Comparison of ENCODE assay signal across 24 cellular contexts in genomic region chr3:87206635-87207034, GRCh38.
"Had no signal": no experiment of that assay in that cellular context is flagged by ENCODE, and none has a peak within 500 bp of the region (broad histone marks: within the 10 kb centered on the region; RNA-seq: fewer than 3 reads in every experiment).

No MANE protein-coding gene starts in this region.

- H3K27me3 ChIP-seq: cardiac muscle cell, gastrocnemius medialis, sigmoid colon, upper lobe of right lung had no signal

- H3K4me3 ChIP-seq: cardiac muscle cell, gastrocnemius medialis, sigmoid colon, spleen, thoracic aorta, upper lobe of right lung had no signal

- H3K36me3 ChIP-seq: cardiac muscle cell, gastrocnemius medialis, sigmoid colon, spleen, thoracic aorta, upper lobe of right lung had no signal

- H3K36me3 Mint-ChIP-seq: activated CD4-positive, alpha-beta memory T cell treated with anti-CD3 and anti-CD28 coated beads for 36 hours; activated naive CD4-positive, alpha-beta T cell treated with anti-CD3 and anti-CD28 coated beads, Interleukin-2, amount 10 ng/mL, durations not matched to agents 7 days and 5 days; memory B cell had no signal

- DNase-seq: activated CD4-positive, alpha-beta memory T cell treated with anti-CD3 and anti-CD28 coated beads for 36 hours; activated CD4-positive, alpha-beta T cell treated with anti-CD3 and anti-CD28 coated beads for 48 hours; activated CD4-positive, CD25-positive, alpha-beta regulatory T cell; activated effector memory CD4-positive, alpha-beta T cell treated with Interleukin-2 at 50 U/mL for 16 hours; activated naive CD4-positive, alpha-beta T cell treated with anti-CD3 and anti-CD28 coated beads, Interleukin-2, amount 10 ng/mL, durations not matched to agents 7 days and 5 days; activated T-cell treated with anti-CD3 and anti-CD28 coated beads, Interleukin-2, amount 50 U/mL, for 72 hours; amygdala; effector CD8-positive, alpha-beta T cell; gastrocnemius medialis; hypothalamus; left cardiac atrium; nephron progenitor cell; occipital lobe; posterior cingulate gyrus; sigmoid colon; spleen; stimulated activated CD4-positive, alpha-beta T cell treated with anti-CD3 and anti-CD28 coated beads, Interleukin-4, amount 100 ng/mL, for 1 hour; stimulated activated naive CD4-positive, alpha-beta T cell; upper lobe of right lung had no signal

- H3K27me3 Mint-ChIP-seq: dendritic cell treated with granulocyte-macrophage colony-stimulating factor and Interleukin-4, amounts not matched to agents 40 ng/mL and 50 ng/mL, for 4 days had no signal

- H3K4me3 Mint-ChIP-seq: activated CD4-positive, alpha-beta memory T cell treated with anti-CD3 and anti-CD28 coated beads for 36 hours; activated naive CD4-positive, alpha-beta T cell treated with anti-CD3 and anti-CD28 coated beads, Interleukin-2, amount 10 ng/mL, durations not matched to agents 7 days and 5 days; activated T-cell treated with anti-CD3 and anti-CD28 coated beads, Interleukin-2, amount 50 U/mL, for 72 hours; dendritic cell treated with granulocyte-macrophage colony-stimulating factor and Interleukin-4, amounts not matched to agents 40 ng/mL and 50 ng/mL, for 4 days; memory B cell; nephron progenitor cell; T-helper 1 cell treated with Interleukin-12 subunit alpha and Interleukin-12 subunit beta and Interleukin-4 antibody, amounts not matched to agents 30 μg/mL and 1 μg/mL, for 36 hours had no signal

- H3K27ac Mint-ChIP-seq: activated CD4-positive, alpha-beta memory T cell treated with anti-CD3 and anti-CD28 coated beads for 36 hours; activated naive CD4-positive, alpha-beta T cell treated with anti-CD3 and anti-CD28 coated beads, Interleukin-2, amount 10 ng/mL, durations not matched to agents 7 days and 5 days; activated T-cell treated with anti-CD3 and anti-CD28 coated beads, Interleukin-2, amount 50 U/mL, for 72 hours; dendritic cell treated with granulocyte-macrophage colony-stimulating factor and Interleukin-4, amounts not matched to agents 40 ng/mL and 50 ng/mL, for 4 days; memory B cell; nephron progenitor cell; T-helper 1 cell treated with Interleukin-12 subunit alpha and Interleukin-12 subunit beta and Interleukin-4 antibody, amounts not matched to agents 30 μg/mL and 1 μg/mL, for 36 hours had no signal

- H3K27ac ChIP-seq: cardiac muscle cell, gastrocnemius medialis, sigmoid colon, spleen, thoracic aorta, upper lobe of right lung had no signal

- ATAC-seq: gastrocnemius medialis, upper lobe of right lung had no signal

- H3K4me1 Mint-ChIP-seq: activated naive CD4-positive, alpha-beta T cell treated with anti-CD3 and anti-CD28 coated beads, Interleukin-2, amount 10 ng/mL, durations not matched to agents 7 days and 5 days; memory B cell; nephron progenitor cell had no signal

- H3K9me3 ChIP-seq: gastrocnemius medialis, sigmoid colon, spleen, thoracic aorta, upper lobe of right lung had no signal

- H3K9me3 Mint-ChIP-seq: activated CD4-positive, alpha-beta memory T cell treated with anti-CD3 and anti-CD28 coated beads for 36 hours; activated naive CD4-positive, alpha-beta T cell treated with anti-CD3 and anti-CD28 coated beads, Interleukin-2, amount 10 ng/mL, durations not matched to agents 7 days and 5 days; activated T-cell treated with anti-CD3 and anti-CD28 coated beads, Interleukin-2, amount 50 U/mL, for 72 hours; dendritic cell treated with granulocyte-macrophage colony-stimulating factor and Interleukin-4, amounts not matched to agents 40 ng/mL and 50 ng/mL, for 4 days; memory B cell; nephron progenitor cell; T-helper 1 cell treated with Interleukin-12 subunit alpha and Interleukin-12 subunit beta and Interleukin-4 antibody, amounts not matched to agents 30 μg/mL and 1 μg/mL, for 36 hours had no signal

- H3K4me1 ChIP-seq: gastrocnemius medialis, sigmoid colon, spleen, upper lobe of right lung had no signal
